In the genomic region with DNA sequence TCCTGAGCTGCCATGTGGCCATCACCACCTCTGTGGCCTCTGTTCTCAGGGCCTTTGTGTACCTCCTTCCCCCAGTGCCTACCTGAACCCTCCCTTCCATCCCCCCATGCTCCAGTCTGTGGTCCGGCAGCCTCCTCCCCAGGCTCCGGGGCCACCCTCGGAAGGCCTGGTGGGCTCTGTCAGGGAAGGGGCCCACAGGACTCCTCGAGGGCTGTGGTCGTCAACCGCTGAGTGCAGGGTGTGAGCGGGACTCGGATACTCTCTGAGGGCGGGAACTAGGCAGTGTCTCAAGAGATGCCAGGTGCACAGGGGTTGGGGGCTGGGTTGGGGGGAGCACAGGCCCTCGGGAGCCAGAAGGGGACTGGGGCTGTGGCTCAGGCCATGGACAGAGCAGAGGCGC, we compare ENCODE assay signal across 23 cellular contexts. TPM values are rescaled to one million over a fixed set of nuclear protein-coding genes. Genes with fewer than 3 reads are reported as not detected.
DNase-seq lines count a peak whose midpoint lies in the region; ATAC-seq and TF ChIP-seq lines count a peak whose summit lies in the region.
"Had no signal": no experiment of that assay in that cellular context is flagged by ENCODE, and none has a peak within 500 bp of the region (broad histone marks: within the 10 kb centered on the region; RNA-seq: fewer than 3 reads in every experiment).

No MANE protein-coding gene starts in this region.

- intact Hi-C loops in MCF 10A (cut with micrococcal nuclease), result no loop called here
- intact Hi-C loops in breast epithelium (cut with DNase I; ENCODE audit: low total_unique reads), result no loop called here
- intact Hi-C loops in transverse colon (cut with DNase I; ENCODE audit: low total_unique reads), result loop anchor here (5.0 kb wide), 1 partner anchor 1550 kb away; no protein-coding TSS in a partner anchor
- intact Hi-C loops in OCI-LY7 (cut with micrococcal nuclease; ENCODE audit: unreplicated experiment), result no loop called here

- H3K9me3 ChIP-seq in breast epithelium (no peaks in the 10 kb centered on the region), Loucy (ENCODE audit: insufficient read depth, low read depth, low read length) (no peaks in the 10 kb centered on the region), transverse colon (no peaks in the 10 kb centered on the region), OCI-LY7 (ENCODE audit: low read length) (no peaks in the 10 kb centered on the region)

- H3K27me3 ChIP-seq in breast epithelium (no peaks in the 10 kb centered on the region), Loucy (ENCODE audit: insufficient read depth, low read length, poor library complexity, severe bottlenecking) (no peaks in the 10 kb centered on the region), transverse colon (no peaks in the 10 kb centered on the region)

- H4K20me1 ChIP-seq in Loucy (ENCODE audit: insufficient read depth, low read length, poor library complexity, severe bottlenecking), result peaks cover 39% of the 10 kb centered on the region
- 0 out of 2 replicates have a peak, but pooled peaks cover 9% of the 10 kb centered on the region for H4K20me1 ChIP-seq in OCI-LY7 (ENCODE audit: insufficient read depth, low read length)

- H3K4me2 ChIP-seq in Loucy (ENCODE audit: low read depth, low read length, poor library complexity, severe bottlenecking) (peak overlapping the region; percentile 50), OCI-LY7 (ENCODE audit: low read length) (no peak overlapping the region)
- H3K4me2 ChIP-seq: GM23338 had no signal

- no peak overlapping the region for H2AFZ ChIP-seq in Loucy (ENCODE audit: low read length)
- H2AFZ ChIP-seq in OCI-LY7 (ENCODE audit: low read length), result no peak overlapping the region
- H2AFZ ChIP-seq: GM23338 had no signal

- H3K9me3 Mint-ChIP-seq in MCF 10A (ENCODE audit: unreplicated experiment) (no peaks in the 10 kb centered on the region), memory B cell (no peaks in the 10 kb centered on the region)

- BruUV-seq in MCF 10A (replicated peaks; lab: Mats Ljungman, UMichigan), result no TSS peak
- no TSS peak for BruUV-seq in OCI-LY7 (replicated peaks; lab: Mats Ljungman, UMichigan)

- H3K4me1 Mint-ChIP-seq in MCF 10A (ENCODE audit: insufficient read depth, unreplicated experiment) (peaks cover 22% of the 10 kb centered on the region), memory B cell (peaks cover 28% of the 10 kb centered on the region)

- no peak overlapping the region for H3K9ac ChIP-seq in Loucy (ENCODE audit: low read depth, low read length, poor library complexity, severe bottlenecking)

- DNase-seq in MCF 10A (ENCODE audit: unreplicated experiment) (no peak), breast epithelium (ENCODE audit: low spot score in 2 of 2) (no peak), memory B cell (ENCODE audit: low spot score in 2 of 2) (no peak), transverse colon (peak; percentile 5), iPS-NIHi7 (ENCODE audit: extremely low spot score) (no peak), OCI-LY7 (ENCODE audit: low spot score) (no peak)
- DNase-seq in activated CD4-positive, CD25-positive, alpha-beta regulatory T cell treated with anti-CD3 and anti-CD28 coated beads, Interleukin-2, amount 50 U/mL, for 72 hours, result no peak
- DNase-seq: 8988T; CD8-positive, alpha-beta memory T cell; GDM1; HCEC 1CT; NCI-H1105 treated with DMSO at 0.1 percent for 48 hours; NCI-H2081; NCI-H2171; NCI-H345; NCI-H524; NCI-H774; OCI-M1; Right ventricle myocardium superior had no signal

- in situ Hi-C loops in transverse colon (cut with MboI; ENCODE audit: low pct_ligation_motif_present in 1 of 4, low pct_unique_long_range_greater_than_20kb in 1 of 4, low sequenced_read_pairs in 3 of 4), result no loop called here

- TF ChIP-seq POLR2A in breast epithelium (IDR thresholded peaks at IDR 0.05) (no peak), transverse colon (IDR thresholded peaks at IDR 0.05) (no peak)

- no peaks in the 10 kb centered on the region for H3F3A ChIP-seq in Loucy (ENCODE audit: low read depth)

- no peak for ATAC-seq in memory B cell (ENCODE audit: low read depth)

- POLR2A ChIA-PET in MCF 10A (lab: Yijun Ruan, JAX), result no interaction called here
- POLR2A ChIA-PET in OCI-LY7 (lab: Charles Lee), result no interaction called here

- no peak overlapping the region for H3K4me3 ChIP-seq in breast epithelium
- no peak overlapping the region for H3K4me3 ChIP-seq in Loucy (ENCODE audit: low read length, poor library complexity, severe bottlenecking)
- H3K4me3 ChIP-seq in transverse colon, result no peak overlapping the region
- no peak overlapping the region for H3K4me3 ChIP-seq in OCI-LY7 (ENCODE audit: low read depth, low read length, poor library complexity, severe bottlenecking)
- H3K4me3 ChIP-seq: GM23338 had no signal

- no peak overlapping the region for H3K27ac Mint-ChIP-seq in MCF 10A (ENCODE audit: low read depth, unreplicated experiment)
- H3K27ac Mint-ChIP-seq in memory B cell, result peak overlapping the region; percentile 45
- H3K27ac Mint-ChIP-seq: GM23338 had no signal

- H3K4me3 Mint-ChIP-seq in MCF 10A (ENCODE audit: unreplicated experiment) (peak overlapping the region; percentile 31), memory B cell (no peak overlapping the region)
- H3K4me3 Mint-ChIP-seq: GM23338 had no signal

- H3K36me3 ChIP-seq in breast epithelium (peaks cover 23% of the 10 kb centered on the region), Loucy (ENCODE audit: insufficient read depth, low read length) (peaks cover 16% of the 10 kb centered on the region; the same call in 1 of the 2 replicates), transverse colon (peaks cover 0 to 26% (median 12%) of the 10 kb centered on the region in 4 donors), OCI-LY7 (ENCODE audit: insufficient read depth, low read length) (peaks cover 35% of the 10 kb centered on the region)

- WGBS in transverse colon (ENCODE audit: low coverage in 1 of 2), 2 donors, result 60 to 92% methylated on average over 1 to 11 of the region's 11 CpGs

- TF ChIP-seq EP300 in transverse colon (IDR thresholded peaks at IDR 0.05; ENCODE audit: low read depth), result no peak

- H3K9me2 ChIP-seq in Loucy (replicated peaks; ENCODE audit: low read depth, low read length), result no peaks in the 10 kb centered on the region
- no peaks in the 10 kb centered on the region for H3K9me2 ChIP-seq in OCI-LY7 (ENCODE audit: insufficient read depth, low read length)

- H3K27me3 Mint-ChIP-seq in MCF 10A (ENCODE audit: insufficient read depth, unreplicated experiment), result no peaks in the 10 kb centered on the region
- H3K27me3 Mint-ChIP-seq in memory B cell, result no peaks in the 10 kb centered on the region

- CTCF ChIA-PET in MCF 10A (lab: Yijun Ruan, JAX), result interaction anchor here (0.9 to 1.1 kb wide), 2 partner anchors 36 to 55 kb away, joined by 3 to 5 read pairs; a partner anchor contains a TSS
- CTCF ChIA-PET in OCI-LY7 (lab: Charles Lee; ENCODE audit: unreplicated experiment), result no interaction called here

- peaks cover 52% of the 10 kb centered on the region for H3K79me2 ChIP-seq in Loucy (ENCODE audit: insufficient read depth, low read length)
- peaks cover 22% of the 10 kb centered on the region for H3K79me2 ChIP-seq in OCI-LY7 (ENCODE audit: insufficient read depth, low read depth, low read length)

- H3K4me1 ChIP-seq in breast epithelium (peaks cover 14 to 17% of the 10 kb centered on the region in 2 donors), Loucy (ENCODE audit: insufficient read depth, low read length, poor library complexity, severe bottlenecking) (peaks cover 25% of the 10 kb centered on the region), transverse colon (peaks cover 18 to 31% (median 24%) of the 10 kb centered on the region in 4 donors), OCI-LY7 (ENCODE audit: insufficient read depth, low read length, poor library complexity, severe bottlenecking) (peaks cover 17% of the 10 kb centered on the region)

- H3K36me3 Mint-ChIP-seq in MCF 10A (ENCODE audit: insufficient read depth, unreplicated experiment) (peaks cover 31% of the 10 kb centered on the region), memory B cell (peaks cover 20% of the 10 kb centered on the region)

- no peak overlapping the region for H3K27ac ChIP-seq in breast epithelium
- no peak overlapping the region for H3K27ac ChIP-seq in transverse colon
- H3K27ac ChIP-seq in OCI-LY7 (ENCODE audit: low read depth, low read length, poor library complexity, severe bottlenecking), result no peak overlapping the region
- H3K27ac ChIP-seq: C4-2B had no signal

- no peak for TF ChIP-seq CTCF in MCF 10A (IDR thresholded peaks at IDR 0.05; ENCODE audit: unreplicated experiment)
- TF ChIP-seq CTCF in breast epithelium (IDR thresholded peaks at IDR 0.05), result no peak
- no peak for TF ChIP-seq CTCF in Loucy (conservative IDR thresholded peaks at IDR 0.05; ENCODE audit: low read length)
- no peak for TF ChIP-seq CTCF in transverse colon (IDR thresholded peaks at IDR 0.05)
- TF ChIP-seq CTCF in OCI-LY7 (conservative IDR thresholded peaks at IDR 0.05; ENCODE audit: low read length), result no peak

RNA-seq across cellular contexts. Expression of a gene that starts 3.9 kb away (rescaled TPM):
- total RNA-seq in MCF 10A (2022) (30.5 and 36.3 TPM in 2 replicates), breast epithelium (10 to 100 TPM; 13.3 to 17.1 (median 13.8) TPM), transverse colon (100 to 1,000 TPM in 1 of 4 donors, 10 to 100 TPM in 3; 11.9 to 125 (median 20.9) TPM), OCI-LY7 (2022) (44.5 and 48.1 TPM in 2 replicates)
- 19.4 and 23.2 TPM in 2 replicates for total RNA-seq in OCI-LY7 (2014; rRNA removed; shearing (Covaris generic))

RNA-seq across cellular contexts. Expression of a gene that starts 7.1 kb away (rescaled TPM):
- total RNA-seq in MCF 10A (2022), result 3.3 and 4.5 TPM in 2 replicates
- 1 to 10 TPM in 1 of 3 donors, not detected in 2; 2.3 TPM for total RNA-seq in breast epithelium
- total RNA-seq in transverse colon, result 1 to 10 TPM in 1 of 4 donors, not detected in 3; 1.4 TPM
- total RNA-seq in OCI-LY7 (2014; rRNA removed; shearing (Covaris generic)), result 0.13 TPM in 1 of 2 replicates, not detected in the other
- total RNA-seq in OCI-LY7 (2022), result 0.61 and 0.74 TPM in 2 replicates
- total RNA-seq: SK-MEL-5 had no signal

RNA-seq across cellular contexts. Expression of a gene that starts 12.6 kb away (rescaled TPM):
- total RNA-seq in MCF 10A (2022) (24.1 and 27.1 TPM in 2 replicates), breast epithelium (10 to 100 TPM; 13.8 to 14.8 (median 13.8) TPM), transverse colon (10 to 100 TPM; 11.4 to 35.9 (median 13.0) TPM), OCI-LY7 (2022) (6.2 and 8.2 TPM in 2 replicates)
- total RNA-seq in OCI-LY7 (2014; rRNA removed; shearing (Covaris generic)), result 4.9 and 21.6 TPM in 2 replicates

RNA-seq across cellular contexts. Expression of a gene that starts 18.4 kb away (rescaled TPM):
- 4.0 and 5.2 TPM in 2 replicates for total RNA-seq in MCF 10A (2022)
- 1 to 10 TPM in 2 of 3 donors, under 1 TPM in 1; 0.32 to 9.5 (median 5.6) TPM for total RNA-seq in breast epithelium
- 10 to 100 TPM in 1 of 4 donors, 1 to 10 TPM in 3; 2.9 to 29.7 (median 4.8) TPM for total RNA-seq in transverse colon
- 0.13 TPM in 1 of 2 replicates, not detected in the other for total RNA-seq in OCI-LY7 (2014; rRNA removed; shearing (Covaris generic))
- 0.98 and 1.0 TPM in 2 replicates for total RNA-seq in OCI-LY7 (2022)

RNA-seq across cellular contexts. Expression of a gene that starts 19.2 kb away (rescaled TPM):
- total RNA-seq in MCF 10A (2022) (10.3 and 11.8 TPM in 2 replicates), breast epithelium (10 to 100 TPM in 1 of 3 donors, 1 to 10 TPM in 2; 1.4 to 15.1 (median 6.6) TPM), transverse colon (1 to 10 TPM in 1 of 4 donors, under 1 TPM in 1, not detected in 2; 0.79 to 1.5 TPM), OCI-LY7 (2022) (not detected in 2 replicates)
- total RNA-seq in OCI-LY7 (2014; rRNA removed; shearing (Covaris generic)), result 0.08 TPM in 1 of 2 replicates, not detected in the other
- total RNA-seq: CD8-positive, alpha-beta memory T cell had no signal
